ENCODE assay signal across 3 cellular contexts in the genomic region with DNA sequence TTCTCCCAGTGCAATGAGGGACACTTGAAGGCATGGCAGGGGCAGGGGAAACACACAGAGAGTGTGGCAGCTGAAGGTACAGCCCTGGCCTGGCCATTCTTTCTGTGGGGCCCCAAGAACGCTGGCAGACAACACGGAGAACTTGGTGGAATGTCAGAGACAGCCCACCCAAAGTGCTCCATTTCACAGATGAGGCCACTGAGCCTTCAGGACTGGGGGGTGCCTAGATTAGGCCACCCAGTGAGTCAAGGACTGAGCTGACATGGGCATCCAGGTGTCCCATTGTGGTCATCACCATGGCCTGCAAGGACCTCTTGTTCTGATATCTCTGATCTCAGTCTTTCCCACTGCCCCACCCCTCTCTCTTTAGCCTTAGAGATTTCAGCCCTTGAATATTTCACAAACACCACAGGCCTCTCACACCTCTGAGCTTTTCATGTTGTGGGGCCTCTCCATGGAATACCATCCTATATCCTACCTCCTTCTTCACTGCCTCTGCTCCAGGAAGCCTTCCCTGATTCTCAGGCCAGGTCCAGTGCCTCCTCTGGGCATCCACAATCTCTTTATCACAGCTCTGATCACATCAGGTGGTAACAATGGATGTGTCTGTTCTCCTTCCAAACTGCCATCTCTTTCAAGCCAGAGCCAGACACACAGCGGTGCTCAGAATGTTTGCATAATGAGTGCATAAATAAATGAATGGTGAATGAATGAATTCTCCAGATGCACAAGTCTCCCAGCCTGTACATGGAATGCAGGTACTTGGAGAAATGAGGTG.
TF ChIP-seq lines count a peak whose summit lies in the region.

No MANE protein-coding gene starts in this region.

TF ChIP-seq in SK-N-SH, 30 proteins besides CTCF, POLR2A, EP300 and RAD21:
- TF ChIP-seq GATA2 (CRISPR knock-in tag; IDR thresholded peaks at IDR 0.05) (peak; percentile 73), SIN3A (IDR thresholded peaks at IDR 0.05; ENCODE audit: borderline replicate concordance, low read depth, low read length) (no peak)

TF ChIP-seq in SK-N-SH treated with all-trans-retinoic acid at 6 μM for 48 hours, 23 proteins besides CTCF, POLR2A, EP300 and RAD21:
- TF ChIP-seq TCF4 (CRISPR knock-in tag; IDR thresholded peaks at IDR 0.05; ENCODE audit: borderline replicate concordance) = no peak

TF ChIP-seq in K562, 482 proteins besides CTCF, POLR2A, EP300 and RAD21:
- TF ChIP-seq NR4A1 (CRISPR knock-in tag; IDR thresholded peaks at IDR 0.05) (no peak), NR4A1 (tag; IDR thresholded peaks at IDR 0.05) (no peak), RBM25 (IDR thresholded peaks at IDR 0.05; ENCODE audit: low read depth, low read length, severe bottlenecking) (peak; percentile 58)
